ENCODE assay signal across 1 cellular context in the genomic region with DNA sequence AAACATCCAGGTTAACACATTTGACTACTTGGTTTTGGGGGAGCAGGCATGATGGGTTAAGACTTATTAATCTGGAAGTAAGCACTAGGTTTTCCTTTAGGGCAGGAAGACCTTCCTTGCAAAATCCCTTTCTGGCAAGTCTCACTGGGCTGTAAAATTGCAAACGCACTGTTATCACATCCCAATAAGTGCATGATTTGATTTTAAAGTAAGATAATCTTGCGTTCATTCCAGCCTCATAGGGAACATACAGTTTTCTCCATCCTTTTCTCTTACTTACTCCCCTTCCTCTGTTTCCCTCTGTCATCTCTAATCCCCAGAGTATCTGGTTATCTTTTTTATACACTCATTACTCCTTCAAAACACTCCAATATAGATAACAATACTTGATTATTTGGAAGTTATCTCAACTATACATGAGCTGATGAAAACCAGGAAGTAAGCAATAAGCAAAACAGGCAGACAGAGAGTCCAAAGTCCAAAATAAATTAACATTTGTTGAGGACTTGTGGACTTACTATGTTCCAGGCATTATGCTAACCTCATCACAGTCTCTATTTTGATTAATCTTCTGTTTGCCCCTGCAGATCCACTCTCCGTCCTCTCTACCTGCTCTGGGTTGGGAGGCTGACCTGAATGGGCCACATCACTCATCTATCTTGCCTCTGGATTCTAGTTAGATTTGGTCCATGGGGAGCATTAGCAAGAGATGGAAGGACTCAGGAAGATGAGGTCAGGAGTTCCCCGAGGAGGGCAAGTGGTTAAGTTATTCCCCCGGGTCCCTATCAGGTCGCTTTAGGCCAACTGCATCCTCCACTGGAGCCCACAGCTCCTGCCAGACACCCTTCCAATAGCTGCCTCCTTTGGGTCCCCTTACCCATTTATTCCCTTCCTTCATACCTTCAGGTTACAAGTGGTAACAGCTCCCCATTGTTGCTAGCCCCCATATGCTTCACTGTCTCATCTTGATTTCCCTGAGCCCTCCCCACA.
TF ChIP-seq lines count a peak whose summit lies in the region.

No MANE protein-coding gene starts in this region.

TF ChIP-seq in GM12878, 131 proteins besides CTCF, POLR2A, EP300 and RAD21:
- TF ChIP-seq MTA2 (IDR thresholded peaks at IDR 0.05; ENCODE audit: low read depth) = peak; percentile 24; the same call in 1 of the 2 replicates
- peak; percentile 18 for TF ChIP-seq MEF2B (IDR thresholded peaks at IDR 0.05; ENCODE audit: partially characterized antibody, poor library complexity, severe bottlenecking)
- no peak for TF ChIP-seq BCL11A (IDR thresholded peaks at IDR 0.05; ENCODE audit: low read depth, low read length)
- TF ChIP-seq DPF2 (IDR thresholded peaks at IDR 0.05) = peak; percentile 83
- TF ChIP-seq NR2F1 (conservative IDR thresholded peaks at IDR 0.05) = peak; percentile 51
- TF ChIP-seq, protein P1, sequence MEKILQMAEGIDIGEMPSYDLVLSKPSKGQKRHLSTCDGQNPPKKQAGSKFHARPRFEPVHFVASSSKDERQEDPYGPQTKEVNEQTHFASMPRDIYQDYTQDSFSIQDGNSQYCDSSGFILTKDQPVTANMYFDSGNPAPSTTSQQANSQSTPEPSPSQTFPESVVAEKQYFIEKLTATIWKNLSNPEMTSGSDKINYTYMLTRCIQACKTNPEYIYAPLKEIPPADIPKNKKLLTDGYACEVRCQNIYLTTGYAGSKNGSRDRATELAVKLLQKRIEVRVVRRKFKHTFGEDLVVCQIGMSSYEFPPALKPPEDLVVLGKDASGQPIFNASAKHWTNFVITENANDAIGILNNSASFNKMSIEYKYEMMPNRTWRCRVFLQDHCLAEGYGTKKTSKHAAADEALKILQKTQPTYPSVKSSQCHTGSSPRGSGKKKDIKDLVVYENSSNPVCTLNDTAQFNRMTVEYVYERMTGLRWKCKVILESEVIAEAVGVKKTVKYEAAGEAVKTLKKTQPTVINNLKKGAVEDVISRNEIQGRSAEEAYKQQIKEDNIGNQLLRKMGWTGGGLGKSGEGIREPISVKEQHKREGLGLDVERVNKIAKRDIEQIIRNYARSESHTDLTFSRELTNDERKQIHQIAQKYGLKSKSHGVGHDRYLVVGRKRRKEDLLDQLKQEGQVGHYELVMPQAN (conservative IDR thresholded peaks at IDR 0.05) = no peak
- TF ChIP-seq, protein P2, sequence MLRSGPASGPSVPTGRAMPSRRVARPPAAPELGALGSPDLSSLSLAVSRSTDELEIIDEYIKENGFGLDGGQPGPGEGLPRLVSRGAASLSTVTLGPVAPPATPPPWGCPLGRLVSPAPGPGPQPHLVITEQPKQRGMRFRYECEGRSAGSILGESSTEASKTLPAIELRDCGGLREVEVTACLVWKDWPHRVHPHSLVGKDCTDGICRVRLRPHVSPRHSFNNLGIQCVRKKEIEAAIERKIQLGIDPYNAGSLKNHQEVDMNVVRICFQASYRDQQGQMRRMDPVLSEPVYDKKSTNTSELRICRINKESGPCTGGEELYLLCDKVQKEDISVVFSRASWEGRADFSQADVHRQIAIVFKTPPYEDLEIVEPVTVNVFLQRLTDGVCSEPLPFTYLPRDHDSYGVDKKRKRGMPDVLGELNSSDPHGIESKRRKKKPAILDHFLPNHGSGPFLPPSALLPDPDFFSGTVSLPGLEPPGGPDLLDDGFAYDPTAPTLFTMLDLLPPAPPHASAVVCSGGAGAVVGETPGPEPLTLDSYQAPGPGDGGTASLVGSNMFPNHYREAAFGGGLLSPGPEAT (IDR thresholded peaks at IDR 0.05; ENCODE audit: low read depth) = peak; percentile 23; the same call in 1 of the 2 replicates
- TF ChIP-seq IKZF1 (conservative IDR thresholded peaks at IDR 0.05) = peak; percentile 48
